In genomic region chr6:51268666-51269065, GRCh38 we compare ENCODE assay signal across 23 cellular contexts.
DNase-seq lines count a peak whose midpoint lies in the region; ATAC-seq and TF ChIP-seq lines count a peak whose summit lies in the region.
"Had no signal": no experiment of that assay in that cellular context is flagged by ENCODE, and none has a peak within 500 bp of the region (broad histone marks: within the 10 kb centered on the region; RNA-seq: fewer than 3 reads in every experiment).

No MANE protein-coding gene starts in this region.

- intact Hi-C loops in lower lobe of right lung (cut with DNase I) = no loop called here

- H3K27ac Mint-ChIP-seq in endodermal cell (no peak overlapping the region), mesothelial cell of epicardium (peak overlapping the region; percentile 58), neural progenitor cell (peak overlapping the region; percentile 83)
- H3K27ac Mint-ChIP-seq: CD4-positive, alpha-beta T cell; GM23338; H9 had no signal

- H3K4me1 Mint-ChIP-seq in endodermal cell (peaks cover 6% of the 10 kb centered on the region), mesothelial cell of epicardium (peaks cover 35% of the 10 kb centered on the region), neural progenitor cell (peaks cover 10% of the 10 kb centered on the region)
- H3K4me1 Mint-ChIP-seq: CD8-positive, alpha-beta memory T cell had no signal

- H3K36me3 Mint-ChIP-seq in endodermal cell (ENCODE audit: low read depth) = no peaks in the 10 kb centered on the region
- no peaks in the 10 kb centered on the region for H3K36me3 Mint-ChIP-seq in mesothelial cell of epicardium
- H3K36me3 Mint-ChIP-seq in neural progenitor cell = no peaks in the 10 kb centered on the region
- H3K36me3 Mint-ChIP-seq: CD14-positive monocyte; CD8-positive, alpha-beta memory T cell had no signal

- no peaks in the 10 kb centered on the region for H3K4me1 ChIP-seq in endodermal cell (ENCODE audit: control insufficient read depth, insufficient read depth, low read length)
- H3K4me1 ChIP-seq in neural progenitor cell = peaks cover 9% of the 10 kb centered on the region
- peaks cover 7% of the 10 kb centered on the region for H3K4me1 ChIP-seq in lower lobe of right lung
- H3K4me1 ChIP-seq: A549 had no signal

- H2AFZ ChIP-seq in neural progenitor cell (replicated peaks) = no peak overlapping the region
- H2AFZ ChIP-seq: GM23338 had no signal

- H3K27ac ChIP-seq in endodermal cell (ENCODE audit: low read depth, low read length) (peak overlapping the region; percentile 56), neural progenitor cell (no peak overlapping the region), lower lobe of right lung (no peak overlapping the region)
- H3K27ac ChIP-seq: A549; BLaER1 treated with 17β-estradiol and CSF1 and Interleukin-3, amounts not matched to agents 10 nM and 100 nM had no signal

- no peak overlapping the region for H3K4me2 ChIP-seq in neural progenitor cell
- H3K4me2 ChIP-seq: A549; BLaER1 treated with 17β-estradiol and CSF1 and Interleukin-3, amounts not matched to agents 10 nM and 100 nM; GM23338 had no signal

- H4K20me1 ChIP-seq in neural progenitor cell (ENCODE audit: low read depth) = no peaks in the 10 kb centered on the region
- H4K20me1 ChIP-seq: BLaER1 treated with 17β-estradiol and CSF1 and Interleukin-3, amounts not matched to agents 10 nM and 100 nM had no signal

- peaks cover 11% of the 10 kb centered on the region for H3F3A ChIP-seq in neural progenitor cell (ENCODE audit: low read depth)

- H3K4me3 Mint-ChIP-seq in endodermal cell = no peak overlapping the region
- H3K4me3 Mint-ChIP-seq in mesothelial cell of epicardium = no peak overlapping the region
- H3K4me3 Mint-ChIP-seq in neural progenitor cell = no peak overlapping the region
- H3K4me3 Mint-ChIP-seq: CD14-positive monocyte; CD4-positive, alpha-beta T cell; CD8-positive, alpha-beta memory T cell; GM23338; H9 had no signal

- ATAC-seq in lower lobe of right lung = no peak
- ATAC-seq: A549, GM12878, GM23338, HCT116 had no signal

- no peaks in the 10 kb centered on the region for H3K9me3 ChIP-seq in endodermal cell (ENCODE audit: control insufficient read depth, low read length)
- no peaks in the 10 kb centered on the region for H3K9me3 ChIP-seq in neural progenitor cell (ENCODE audit: low read depth)
- no peaks in the 10 kb centered on the region for H3K9me3 ChIP-seq in lower lobe of right lung
- H3K9me3 ChIP-seq: A549; BE2C; BLaER1 treated with 17β-estradiol and CSF1 and Interleukin-3, amounts not matched to agents 10 nM and 100 nM had no signal

- H3K27me3 Mint-ChIP-seq in endodermal cell (ENCODE audit: insufficient read depth) = peaks cover 5% of the 10 kb centered on the region
- no peaks in the 10 kb centered on the region for H3K27me3 Mint-ChIP-seq in mesothelial cell of epicardium (ENCODE audit: low read depth)
- H3K27me3 Mint-ChIP-seq in neural progenitor cell (ENCODE audit: insufficient read depth, low read depth) = peaks cover 2% of the 10 kb centered on the region
- H3K27me3 Mint-ChIP-seq: CD4-positive, alpha-beta T cell; CD8-positive, alpha-beta memory T cell had no signal

- WGBS in endodermal cell (ENCODE audit: insufficient coverage in 1 of 2, insufficient read length in 1 of 2), 2 experiments = 63 to 85% methylated on average over 2 to 4 of the region's 4 CpGs

- H3K27me3 ChIP-seq in endodermal cell (ENCODE audit: control insufficient read depth, insufficient read depth, low read length, poor library complexity, severe bottlenecking) = no peaks in the 10 kb centered on the region
- no peaks in the 10 kb centered on the region for H3K27me3 ChIP-seq in neural progenitor cell
- H3K27me3 ChIP-seq in lower lobe of right lung (ENCODE audit: low read depth) = no peaks in the 10 kb centered on the region
- H3K27me3 ChIP-seq: BE2C; BLaER1 treated with 17β-estradiol and CSF1 and Interleukin-3, amounts not matched to agents 10 nM and 100 nM had no signal

- H3K36me3 ChIP-seq in endodermal cell (ENCODE audit: control insufficient read depth, insufficient read depth, low read length) = no peaks in the 10 kb centered on the region
- H3K36me3 ChIP-seq in neural progenitor cell = no peaks in the 10 kb centered on the region
- H3K36me3 ChIP-seq in lower lobe of right lung = no peaks in the 10 kb centered on the region
- H3K36me3 ChIP-seq: BE2C; BLaER1 treated with 17β-estradiol and CSF1 and Interleukin-3, amounts not matched to agents 10 nM and 100 nM had no signal

- TF ChIP-seq CTCF in endodermal cell (conservative IDR thresholded peaks at IDR 0.05) (no peak), mesothelial cell of epicardium (IDR thresholded peaks at IDR 0.05; ENCODE audit: unreplicated experiment) (no peak), neural progenitor cell (IDR thresholded peaks at IDR 0.05) (no peak), lower lobe of right lung (IDR thresholded peaks at IDR 0.05) (no peak)

- no peaks in the 10 kb centered on the region for H3K79me2 ChIP-seq in neural progenitor cell (ENCODE audit: low read depth)

- H3K4me3 ChIP-seq in endodermal cell (ENCODE audit: low read length) = no peak overlapping the region
- H3K4me3 ChIP-seq in neural progenitor cell = no peak overlapping the region
- no peak overlapping the region for H3K4me3 ChIP-seq in lower lobe of right lung
- H3K4me3 ChIP-seq: A549; BLaER1 treated with 17β-estradiol and CSF1 and Interleukin-3, amounts not matched to agents 10 nM and 100 nM; GM12878; GM23338 had no signal

- no peaks in the 10 kb centered on the region for H3K9me3 Mint-ChIP-seq in endodermal cell
- no peaks in the 10 kb centered on the region for H3K9me3 Mint-ChIP-seq in mesothelial cell of epicardium
- no peaks in the 10 kb centered on the region for H3K9me3 Mint-ChIP-seq in neural progenitor cell
- H3K9me3 Mint-ChIP-seq: GM23338, H9 had no signal

- DNase-seq in endodermal cell (no peak), mesothelial cell of epicardium (ENCODE audit: low spot score in 2 of 2, unreplicated experiment in 2 of 2) (no peak), neural progenitor cell (ENCODE audit: low spot score) (no peak), lower lobe of right lung (no peak), kidney glomerular epithelial cell (lab: John Stamatoyannopoulos, UW) (no peak), DMS 273 (lab: John Stamatoyannopoulos, UW; ENCODE audit: unreplicated experiment) (no peak)
- DNase-seq: 8988T; ACHN; AML-193; BE2C; Calu3; CD4-positive, alpha-beta T cell; CD8-positive, alpha-beta memory T cell; DMS153; DND-41; GDM1; H9 had no signal

- H3K9ac ChIP-seq in endodermal cell (ENCODE audit: extremely low read depth, low read length, poor library complexity, severe bottlenecking) = no peak overlapping the region
- H3K9ac ChIP-seq in neural progenitor cell = no peak overlapping the region
- H3K9ac ChIP-seq: BLaER1 treated with 17β-estradiol and CSF1 and Interleukin-3, amounts not matched to agents 10 nM and 100 nM had no signal
